Comparison of ENCODE assay signal across 22 cellular contexts in genomic region chr5:52134013-52134650, GRCh38.
A peak's percentile ranks its signal among the peaks of the same experiment; 100 is the strongest.
DNase-seq lines count a peak whose midpoint lies in the region; ATAC-seq lines count a peak whose summit lies in the region.
"Had no signal": no experiment of that assay in that cellular context is flagged by ENCODE, and none has a peak within 500 bp of the region (broad histone marks: within the 10 kb centered on the region; RNA-seq: fewer than 3 reads in every experiment).

No MANE protein-coding gene starts in this region.

- ATAC-seq in GM18511 (IDR thresholded peaks at IDR 0.05; ENCODE audit: unreplicated experiment) (no peak), HG03280 (IDR thresholded peaks at IDR 0.05; ENCODE audit: unreplicated experiment) (no peak), HG02973 (IDR thresholded peaks at IDR 0.05; ENCODE audit: unreplicated experiment) (no peak)
- ATAC-seq: psoas muscle had no signal

- H3K27ac Mint-ChIP-seq in activated T-helper 2 cell treated with anti-CD3 and anti-CD28 coated beads, Interferon-gamma antibody, Interleukin-2, Interleukin-4, amounts not matched to agents 10 μg/mL and 5 μg/mL and 100 μg/mL, durations not matched to agents 14 hours and 24 hours and 36 hours, result no peak overlapping the region
- H3K27ac Mint-ChIP-seq: activated CD4-positive, alpha-beta T cell treated with anti-CD3 and anti-CD28 coated beads, Interleukin-2, amount 10 ng/mL, durations not matched to agents 24 days and 14 days; HFFc6; nephron progenitor cell had no signal

- no peak overlapping the region for H3K4me3 Mint-ChIP-seq in activated T-helper 2 cell treated with anti-CD3 and anti-CD28 coated beads, Interferon-gamma antibody, Interleukin-2, Interleukin-4, amounts not matched to agents 10 μg/mL and 5 μg/mL and 100 μg/mL, durations not matched to agents 14 hours and 24 hours and 36 hours (ENCODE audit: low read depth)
- H3K4me3 Mint-ChIP-seq: activated CD4-positive, alpha-beta T cell treated with anti-CD3 and anti-CD28 coated beads, Interleukin-2, amount 10 ng/mL, durations not matched to agents 24 days and 14 days; HFFc6; nephron progenitor cell had no signal

- intact Hi-C loops in activated T-helper 2 cell treated with anti-CD3 and anti-CD28 coated beads, Interferon-gamma antibody, Interleukin-2, Interleukin-4, amounts not matched to agents 10 μg/mL and 5 μg/mL and 100 μg/mL, durations not matched to agents 14 hours and 24 hours and 36 hours (cut with micrococcal nuclease), result no loop called here

- DNase-seq in DMS153 (lab: John Stamatoyannopoulos, UW) (peak; percentile 39), MV-4-11 (lab: John Stamatoyannopoulos, UW) (peak; percentile 87), NCI-H524 (lab: John Stamatoyannopoulos, UW) (peak; percentile 90 to 94), SKM-1 (lab: John Stamatoyannopoulos, UW; ENCODE audit: unreplicated experiment) (peak; percentile 54)
- DNase-seq in activated T-helper 2 cell treated with anti-CD3 and anti-CD28 coated beads, Interferon-gamma antibody, Interleukin-2, Interleukin-4, amounts not matched to agents 10 μg/mL and 5 μg/mL and 100 μg/mL, durations not matched to agents 14 hours and 24 hours and 36 hours (ENCODE audit: low spot score), result no peak
- DNase-seq: activated CD4-positive, alpha-beta T cell treated with anti-CD3 and anti-CD28 coated beads, Interleukin-2, amount 10 ng/mL, durations not matched to agents 24 days and 14 days; activated CD8-positive, alpha-beta memory T cell treated with anti-CD3 and anti-CD28 coated beads, Interleukin-2, amount 50 U/mL, for 48 hours; activated gamma-delta T cell treated with Interleukin-2 at 50 U/mL for 16 hours; COR-L47; HFFc6; hippocampal formation; kidney; mesendoderm; NCI-H1694; nephron progenitor cell; psoas muscle; SIG-M5; spleen; tibial artery had no signal

- H3K9me3 Mint-ChIP-seq in activated T-helper 2 cell treated with anti-CD3 and anti-CD28 coated beads, Interferon-gamma antibody, Interleukin-2, Interleukin-4, amounts not matched to agents 10 μg/mL and 5 μg/mL and 100 μg/mL, durations not matched to agents 14 hours and 24 hours and 36 hours, result peaks cover under 1% of the 10 kb centered on the region
- H3K9me3 Mint-ChIP-seq: activated CD4-positive, alpha-beta T cell treated with anti-CD3 and anti-CD28 coated beads, Interleukin-2, amount 10 ng/mL, durations not matched to agents 24 days and 14 days; nephron progenitor cell had no signal

- no peaks in the 10 kb centered on the region for H3K27me3 Mint-ChIP-seq in activated T-helper 2 cell treated with anti-CD3 and anti-CD28 coated beads, Interferon-gamma antibody, Interleukin-2, Interleukin-4, amounts not matched to agents 10 μg/mL and 5 μg/mL and 100 μg/mL, durations not matched to agents 14 hours and 24 hours and 36 hours (ENCODE audit: low read depth)
- H3K27me3 Mint-ChIP-seq: activated CD4-positive, alpha-beta T cell treated with anti-CD3 and anti-CD28 coated beads, Interleukin-2, amount 10 ng/mL, durations not matched to agents 24 days and 14 days had no signal

- H3K36me3 Mint-ChIP-seq in activated T-helper 2 cell treated with anti-CD3 and anti-CD28 coated beads, Interferon-gamma antibody, Interleukin-2, Interleukin-4, amounts not matched to agents 10 μg/mL and 5 μg/mL and 100 μg/mL, durations not matched to agents 14 hours and 24 hours and 36 hours (ENCODE audit: low read depth), result no peaks in the 10 kb centered on the region

- no peaks in the 10 kb centered on the region for H3K4me1 Mint-ChIP-seq in activated T-helper 2 cell treated with anti-CD3 and anti-CD28 coated beads, Interferon-gamma antibody, Interleukin-2, Interleukin-4, amounts not matched to agents 10 μg/mL and 5 μg/mL and 100 μg/mL, durations not matched to agents 14 hours and 24 hours and 36 hours (ENCODE audit: low read depth)
- H3K4me1 Mint-ChIP-seq: activated CD4-positive, alpha-beta T cell treated with anti-CD3 and anti-CD28 coated beads, Interleukin-2, amount 10 ng/mL, durations not matched to agents 24 days and 14 days; nephron progenitor cell had no signal
